Comparison of ENCODE assay signal across 25 cellular contexts in genomic region chr3:27079427-27080105, GRCh38.
A peak's percentile ranks its signal among the peaks of the same experiment; 100 is the strongest.
DNase-seq lines count a peak whose midpoint lies in the region; ATAC-seq and TF ChIP-seq lines count a peak whose summit lies in the region.
"Had no signal": no experiment of that assay in that cellular context is flagged by ENCODE, and none has a peak within 500 bp of the region (broad histone marks: within the 10 kb centered on the region; RNA-seq: fewer than 3 reads in every experiment).

No MANE protein-coding gene starts in this region.

- peak overlapping the region in 4 of 5 experiments; percentile 9 to 85 (median 62) for H3K27ac Mint-ChIP-seq in brain
- H3K27ac Mint-ChIP-seq: activated CD4-positive, alpha-beta T cell treated with anti-CD3 and anti-CD28 coated beads, Interleukin-2, amount 10 ng/mL, durations not matched to agents 7 days and 5 days; activated naive CD8-positive, alpha-beta T cell treated with anti-CD3 and anti-CD28 coated beads, Interleukin-2, amount 10 ng/mL, durations not matched to agents 7 days and 5 days; activated T-helper 2 cell treated with anti-CD3 and anti-CD28 coated beads, Interferon-gamma antibody, Interleukin-2, Interleukin-4, amounts not matched to agents 10 μg/mL and 5 μg/mL and 100 μg/mL, durations not matched to agents 14 hours and 24 hours and 36 hours; memory B cell; natural killer cell; stimulated activated naive B cell treated with anti-CD40 and anti-IgM and Interleukin-4, amounts not matched to agents 10 μg/mL and 1 μg/mL and 100 μg/mL, for 72 hours; T-cell had no signal

- H3K79me2 ChIP-seq in GM23248 (ENCODE audit: insufficient read depth), result no peaks in the 10 kb centered on the region
- H3K79me2 ChIP-seq: parathyroid adenoma had no signal

- in situ Hi-C loops in GM23248 (cut with MboI), result no loop called here

- H3K36me3 Mint-ChIP-seq in brain, result no peaks in the 10 kb centered on the region
- H3K36me3 Mint-ChIP-seq: activated naive CD8-positive, alpha-beta T cell treated with anti-CD3 and anti-CD28 coated beads, Interleukin-2, amount 10 ng/mL, durations not matched to agents 7 days and 5 days; CD4-positive, CD25-positive, alpha-beta regulatory T cell; memory B cell; stimulated activated naive B cell treated with anti-CD40 and anti-IgM and Interleukin-4, amounts not matched to agents 10 μg/mL and 1 μg/mL and 100 μg/mL, for 72 hours; T-cell had no signal

- H3K9me3 Mint-ChIP-seq in brain, result peaks cover 0 to 4% (median 0%) of the 10 kb centered on the region in 5 experiments
- H3K9me3 Mint-ChIP-seq: activated CD4-positive, alpha-beta T cell treated with anti-CD3 and anti-CD28 coated beads, Interleukin-2, amount 10 ng/mL, durations not matched to agents 7 days and 5 days; activated naive CD8-positive, alpha-beta T cell treated with anti-CD3 and anti-CD28 coated beads, Interleukin-2, amount 10 ng/mL, durations not matched to agents 7 days and 5 days; activated T-helper 2 cell treated with anti-CD3 and anti-CD28 coated beads, Interferon-gamma antibody, Interleukin-2, Interleukin-4, amounts not matched to agents 10 μg/mL and 5 μg/mL and 100 μg/mL, durations not matched to agents 14 hours and 24 hours and 36 hours; memory B cell; stimulated activated naive B cell treated with anti-CD40 and anti-IgM and Interleukin-4, amounts not matched to agents 10 μg/mL and 1 μg/mL and 100 μg/mL, for 72 hours; T-cell had no signal

- H3K27me3 Mint-ChIP-seq in brain, result no peaks in the 10 kb centered on the region
- H3K27me3 Mint-ChIP-seq: activated CD4-positive, alpha-beta T cell treated with anti-CD3 and anti-CD28 coated beads, Interleukin-2, amount 10 ng/mL, durations not matched to agents 7 days and 5 days; activated naive CD8-positive, alpha-beta T cell treated with anti-CD3 and anti-CD28 coated beads, Interleukin-2, amount 10 ng/mL, durations not matched to agents 7 days and 5 days; CD4-positive, CD25-positive, alpha-beta regulatory T cell had no signal

- no peaks in the 10 kb centered on the region for H3K9me3 ChIP-seq in GM23248 (ENCODE audit: low read depth)
- no peaks in the 10 kb centered on the region for H3K9me3 ChIP-seq in left ventricle myocardium inferior (replicated peaks)
- H3K9me3 ChIP-seq: gastrocnemius medialis, thyroid gland had no signal

- peak; percentile 56 for DNase-seq in A172 (ENCODE audit: low spot score)
- DNase-seq in GM23248, result peak; percentile 13
- DNase-seq in left ventricle myocardium inferior, result no peak
- DNase-seq in activated effector memory CD4-positive, alpha-beta T cell treated with anti-CD3 and anti-CD28 coated beads, Interleukin-2, amount 50 U/mL, for 16 hours, result no peak
- no peak for DNase-seq in central memory CD4-positive, alpha-beta T cell
- no peak for DNase-seq in NCI-H187 (lab: John Stamatoyannopoulos, UW)
- DNase-seq: ACHN; activated CD4-positive, alpha-beta T cell treated with anti-CD3 and anti-CD28 coated beads, Interleukin-2, amount 10 ng/mL, durations not matched to agents 7 days and 5 days; activated naive CD8-positive, alpha-beta T cell treated with anti-CD3 and anti-CD28 coated beads, Interleukin-2, amount 10 ng/mL, durations not matched to agents 7 days and 5 days; brain microvascular endothelial cell; CD4-positive, CD25-positive, alpha-beta regulatory T cell; cortex of kidney; gastrocnemius medialis; natural killer cell; NCI-H1105; NCI-H2107; SHP77 treated with DMSO at 0.1 percent for 48 hours; stimulated activated naive B cell treated with anti-CD40 and anti-IgM and Interleukin-4, amounts not matched to agents 10 μg/mL and 1 μg/mL and 100 μg/mL, for 72 hours; T-cell; thyroid gland had no signal

- H3F3A ChIP-seq in GM23248 (ENCODE audit: insufficient read depth), result no peaks in the 10 kb centered on the region

- H3K27ac ChIP-seq in GM23248 (no peak overlapping the region), left ventricle myocardium inferior (replicated peaks) (peak overlapping the region; percentile 6)
- H3K27ac ChIP-seq: brain microvascular endothelial cell, gastrocnemius medialis, parathyroid adenoma, thyroid gland had no signal

- no peak overlapping the region for H3K4me3 Mint-ChIP-seq in brain
- H3K4me3 Mint-ChIP-seq: activated CD4-positive, alpha-beta T cell treated with anti-CD3 and anti-CD28 coated beads, Interleukin-2, amount 10 ng/mL, durations not matched to agents 7 days and 5 days; activated naive CD8-positive, alpha-beta T cell treated with anti-CD3 and anti-CD28 coated beads, Interleukin-2, amount 10 ng/mL, durations not matched to agents 7 days and 5 days; CD4-positive, CD25-positive, alpha-beta regulatory T cell; memory B cell; natural killer cell; stimulated activated naive B cell treated with anti-CD40 and anti-IgM and Interleukin-4, amounts not matched to agents 10 μg/mL and 1 μg/mL and 100 μg/mL, for 72 hours; T-cell had no signal

- H3K36me3 ChIP-seq in GM23248 (ENCODE audit: low read depth) (no peaks in the 10 kb centered on the region), left ventricle myocardium inferior (no peaks in the 10 kb centered on the region)
- H3K36me3 ChIP-seq: brain microvascular endothelial cell, gastrocnemius medialis, thyroid gland had no signal

- 5 to 6% methylated on average over 3 of the region's 3 CpGs for WGBS in GM23248 (ENCODE audit: low coverage in 1 of 2, low lambda C conversion rate in 2 of 2, missing lambda C conversion rate in 2 of 2), 2 experiments

- H3K9ac ChIP-seq in GM23248, result no peak overlapping the region
- H3K9ac ChIP-seq: parathyroid adenoma had no signal

- no peak overlapping the region for H3K4me2 ChIP-seq in GM23248 (ENCODE audit: unreplicated experiment)

- H2AFZ ChIP-seq in GM23248, result no peak overlapping the region
- H2AFZ ChIP-seq: parathyroid adenoma had no signal

- H3K4me1 ChIP-seq in GM23248 (ENCODE audit: insufficient read depth), result peaks cover 9% of the 10 kb centered on the region; the same call in 1 of the 2 replicates
- peaks cover 14% of the 10 kb centered on the region for H3K4me1 ChIP-seq in left ventricle myocardium inferior
- H3K4me1 ChIP-seq: gastrocnemius medialis, parathyroid adenoma, thyroid gland had no signal

- intact Hi-C loops in left ventricle myocardium inferior (cut with micrococcal nuclease), result no loop called here

- no peaks in the 10 kb centered on the region for H3K9me2 ChIP-seq in GM23248 (ENCODE audit: insufficient read depth)

- H4K20me1 ChIP-seq in GM23248 (ENCODE audit: insufficient read depth), result no peaks in the 10 kb centered on the region

- H3K4me1 Mint-ChIP-seq in brain, result peaks cover 56% of the 10 kb centered on the region
- H3K4me1 Mint-ChIP-seq: activated CD4-positive, alpha-beta T cell treated with anti-CD3 and anti-CD28 coated beads, Interleukin-2, amount 10 ng/mL, durations not matched to agents 7 days and 5 days; activated naive CD8-positive, alpha-beta T cell treated with anti-CD3 and anti-CD28 coated beads, Interleukin-2, amount 10 ng/mL, durations not matched to agents 7 days and 5 days; CD4-positive, CD25-positive, alpha-beta regulatory T cell; memory B cell; natural killer cell; stimulated activated naive B cell treated with anti-CD40 and anti-IgM and Interleukin-4, amounts not matched to agents 10 μg/mL and 1 μg/mL and 100 μg/mL, for 72 hours; T-cell had no signal

- no peak for TF ChIP-seq CTCF in brain (conservative IDR thresholded peaks at IDR 0.05)
- TF ChIP-seq CTCF in left ventricle myocardium inferior (IDR thresholded peaks at IDR 0.05; ENCODE audit: borderline replicate concordance), result no peak

- H3K27me3 ChIP-seq in GM23248 (replicated peaks; ENCODE audit: insufficient read depth), result no peaks in the 10 kb centered on the region
- no peaks in the 10 kb centered on the region for H3K27me3 ChIP-seq in left ventricle myocardium inferior (ENCODE audit: low read depth)
- H3K27me3 ChIP-seq: brain microvascular endothelial cell, gastrocnemius medialis, thyroid gland had no signal

- H3K4me3 ChIP-seq in GM23248 (no peak overlapping the region), left ventricle myocardium inferior (no peak overlapping the region)
- H3K4me3 ChIP-seq: gastrocnemius medialis, thyroid gland had no signal

- no peak for ATAC-seq in HG03159 (IDR thresholded peaks at IDR 0.05; ENCODE audit: unreplicated experiment)
- ATAC-seq: gastrocnemius medialis; natural killer cell; stimulated activated naive B cell treated with anti-CD40 and anti-IgM and Interleukin-4, amounts not matched to agents 10 μg/mL and 1 μg/mL and 100 μg/mL, for 72 hours; T-cell had no signal

Comparison
In these comparisons a context has a peak if more than half of its experiments do, and no peak if none do; other contexts are left out.
1. DNase-seq: peak in A172 (single experiment) and GM23248 (single experiment); none in left ventricle myocardium inferior (single experiment), activated effector memory CD4-positive, alpha-beta T cell treated with anti-CD3 and anti-CD28 coated beads, Interleukin-2, amount 50 U/mL, for 16 hours (single experiment), central memory CD4-positive, alpha-beta T cell (single experiment) and NCI-H187 (0 of 2).